ENCODE assay signal across 8 cellular contexts in the genomic region with DNA sequence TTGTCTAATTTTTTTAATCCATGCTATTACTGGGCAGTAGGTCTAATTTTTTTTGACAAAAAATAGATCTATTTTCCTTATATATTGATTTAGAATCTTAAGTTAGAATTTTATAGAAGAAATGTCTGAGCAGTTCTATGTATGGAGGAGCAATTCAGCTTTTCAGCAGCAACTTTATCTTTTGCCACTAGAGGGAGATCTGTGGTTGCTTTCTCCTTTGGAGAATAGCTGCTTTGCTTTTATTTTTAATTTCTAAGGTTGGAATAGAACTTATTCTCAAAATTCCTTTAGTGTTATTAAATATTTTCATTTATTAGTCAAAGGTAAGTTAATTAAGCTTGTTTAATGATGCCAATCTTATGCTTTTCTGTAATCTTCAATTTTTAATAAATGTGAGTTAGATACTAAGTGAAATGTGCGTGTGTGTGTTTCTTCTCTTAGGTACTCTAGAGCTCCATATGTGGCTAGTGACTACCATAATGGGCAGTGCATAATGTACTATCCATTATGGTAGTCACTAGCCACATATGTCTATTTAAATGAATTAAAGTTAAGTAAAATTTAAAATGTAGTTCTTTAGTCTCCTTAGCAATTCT. TPM values are rescaled to one million over a fixed set of nuclear protein-coding genes. Genes with fewer than 3 reads are reported as not detected.
DNase-seq lines count a peak whose midpoint lies in the region; ATAC-seq and TF ChIP-seq lines count a peak whose summit lies in the region.

No MANE protein-coding gene starts in this region.

- H3K4me1 ChIP-seq in mammary epithelial cell (ENCODE audit: insufficient read depth, low read length), result peaks cover 7% of the 10 kb centered on the region
- no peaks in the 10 kb centered on the region for H3K4me1 ChIP-seq in lower lobe of right lung
- H3K4me1 ChIP-seq in aorta (ENCODE audit: control insufficient read depth in 1 of 2, insufficient read depth in 2 of 2, low read length in 2 of 2), result no peaks in the 10 kb centered on the region

- H3K4me3 ChIP-seq in NB4 (ENCODE audit: low read depth, low read length) (no peak overlapping the region), mammary epithelial cell (replicated peaks in 1 of 3; ENCODE audit: insufficient read depth in 1 of 3, low read depth in 2 of 3, low read length in 3 of 3) (no peak overlapping the region), lower lobe of right lung (no peak overlapping the region), aorta (ENCODE audit: low read length in 2 of 2) (no peak overlapping the region)

- H3K27ac ChIP-seq in mammary epithelial cell (ENCODE audit: insufficient read depth, low read depth, low read length) (no peak overlapping the region), lower lobe of right lung (no peak overlapping the region), aorta (ENCODE audit: low read depth in 1 of 2, low read length in 2 of 2) (no peak overlapping the region)

- dilution Hi-C loops in mammary epithelial cell (cut with HindIII; ENCODE audit: low sequenced_read_pairs), result no loop called here

- ATAC-seq in GM21526 (IDR thresholded peaks at IDR 0.05; ENCODE audit: low FRiP score, unreplicated experiment) (peak; percentile 72), lower lobe of right lung (peak in 1 of 2 donors; percentile 58), aorta (ENCODE audit: low FRiP score) (no peak)

- DNase-seq in NCI-H2227 (lab: John Stamatoyannopoulos, UW; ENCODE audit: unreplicated experiment) (peak; percentile 47), NCI-H2227 treated with DMSO at 0.1 percent for 48 hours (lab: John Stamatoyannopoulos, UW) (no peak), NB4 (ENCODE audit: low read depth) (peak; percentile 13), mammary epithelial cell (peak; percentile 22), lower lobe of right lung (no peak), aorta (no peak), NCI-H146 (lab: John Stamatoyannopoulos, UW) (no peak)

- CTCF ChIA-PET in mammary epithelial cell (lab: Charles Lee; ENCODE audit: low non-redundant PET), result interaction anchor here (0.7 to 1.0 kb wide), 4 partner anchors 351 to 1150 kb away, joined by 3 to 5 read pairs (median 4); no protein-coding TSS in a partner anchor

- intact Hi-C loops in mammary epithelial cell (cut with micrococcal nuclease) (loop anchor here (1.0 to 2.0 kb wide), 3 partner anchors 76 to 995 kb away; no protein-coding TSS in a partner anchor), lower lobe of right lung (cut with DNase I) (no loop called here), aorta (cut with DNase I) (loop anchor here in 1 of 2 donors (5.0 kb wide), 2 partner anchors 77 to 147 kb away; no protein-coding TSS in a partner anchor)

- no peaks in the 10 kb centered on the region for H4K20me1 ChIP-seq in mammary epithelial cell (ENCODE audit: insufficient read depth, low read length)

- no peak overlapping the region for H2AFZ ChIP-seq in mammary epithelial cell (ENCODE audit: low read depth, low read length)

- H3K9me3 ChIP-seq in mammary epithelial cell (replicated peaks; ENCODE audit: insufficient read depth, low read length) (no peaks in the 10 kb centered on the region), lower lobe of right lung (no peaks in the 10 kb centered on the region), aorta (ENCODE audit: control insufficient read depth, low read length) (no peaks in the 10 kb centered on the region)

- no peak overlapping the region for H3K9ac ChIP-seq in mammary epithelial cell (ENCODE audit: insufficient read depth, low read length)

- TF ChIP-seq POLR2A in NB4 (IDR thresholded peaks at IDR 0.05; ENCODE audit: extremely low read depth, insufficient read length), result no peak

- in situ Hi-C loops in mammary epithelial cell (cut with MboI; ENCODE audit: low sequenced_read_pairs in 2 of 2), result no loop called here

- H3K36me3 ChIP-seq in mammary epithelial cell (ENCODE audit: insufficient read depth, low read length), result peaks cover 6% of the 10 kb centered on the region
- H3K36me3 ChIP-seq in lower lobe of right lung, result peaks cover 10% of the 10 kb centered on the region
- H3K36me3 ChIP-seq in aorta (ENCODE audit: control insufficient read depth in 1 of 2, insufficient read depth in 2 of 2, low read length in 1 of 2), result peaks cover 0 to 2% of the 10 kb centered on the region in 2 donors

- no peak overlapping the region for H3K4me2 ChIP-seq in mammary epithelial cell (ENCODE audit: insufficient read depth, low read depth, low read length)

- TF ChIP-seq CTCF in NB4 (IDR thresholded peaks at IDR 0.05; ENCODE audit: low read depth, low read length) (peak; percentile 46), mammary epithelial cell (conservative IDR thresholded peaks at IDR 0.05 in 1 of 2, IDR thresholded peaks at IDR 0.05 in 1 of 2; ENCODE audit: extremely low read depth in 1 of 2, insufficient read depth in 1 of 2, low read depth in 1 of 2, low read length in 2 of 2) (peak; percentile 79 to 93), lower lobe of right lung (IDR thresholded peaks at IDR 0.05) (peak; percentile 62)

- no peaks in the 10 kb centered on the region for H3K27me3 ChIP-seq in mammary epithelial cell (ENCODE audit: insufficient read depth, low read length)
- no peaks in the 10 kb centered on the region for H3K27me3 ChIP-seq in lower lobe of right lung (ENCODE audit: low read depth)
- no peaks in the 10 kb centered on the region for H3K27me3 ChIP-seq in aorta (ENCODE audit: control insufficient read depth in 1 of 2, insufficient read depth in 2 of 2, low read length in 1 of 2)

- 96% methylated on average over 1 of the region's 1 CpG for WGBS in mammary epithelial cell (ENCODE audit: low coverage, missing lambda C conversion rate)
- WGBS in aorta, 2 donors, result 95 to 97% methylated on average over 1 of the region's 1 CpG

- no TSS peak for BruUV-seq in mammary epithelial cell (replicated peaks; lab: Mats Ljungman, UMichigan)

- no peaks in the 10 kb centered on the region for H3K79me2 ChIP-seq in mammary epithelial cell (ENCODE audit: insufficient read depth, low read length)

RNA-seq across cellular contexts. Expression of gene FAM199X, which starts 29.3 kb away (rescaled TPM):
- total RNA-seq in mammary epithelial cell (10 to 100 TPM; 32.7 to 59.7 TPM), lower lobe of right lung (16.6 TPM), aorta (10 to 100 TPM; 18.4 to 19.2 TPM)
- polyA plus RNA-seq in mammary epithelial cell (6.0 TPM), aorta (10 to 100 TPM in 1 of 2 donors, 1 to 10 TPM in 1; 9.3 to 10.0 TPM)
- 11.9 TPM for polyA minus RNA-seq in mammary epithelial cell

RNA-seq across cellular contexts. Expression of gene SLC25A53, which starts 38.8 kb away (rescaled TPM):
- total RNA-seq in mammary epithelial cell (1 to 10 TPM; 4.0 to 4.8 TPM), lower lobe of right lung (13.4 TPM), aorta (10 to 100 TPM in 1 of 2 donors, 1 to 10 TPM in 1; 8.2 to 15.9 TPM)
- polyA plus RNA-seq in mammary epithelial cell (2.4 TPM), aorta (10 to 100 TPM in 1 of 2 donors, 1 to 10 TPM in 1; 6.5 to 12.4 TPM)
- polyA minus RNA-seq in mammary epithelial cell, result not detected

RNA-seq across cellular contexts. Expression of gene ESX1, which starts 59.1 kb away (rescaled TPM):
- total RNA-seq in mammary epithelial cell (under 1 TPM in 1 of 2 donors, not detected in 1; under 0.01 TPM), lower lobe of right lung (not detected), aorta (not detected)
- polyA plus RNA-seq in mammary epithelial cell (not detected), aorta (not detected)
- polyA minus RNA-seq in mammary epithelial cell, result not detected

Comparison
In these comparisons a context has a peak if more than half of its experiments do, and no peak if none do; other contexts are left out.
1. DNase-seq: peak in NCI-H2227 (single experiment), NB4 (single experiment) and mammary epithelial cell (single experiment); none in NCI-H2227 treated with DMSO at 0.1 percent for 48 hours (single experiment), lower lobe of right lung (single experiment), aorta (0 of 2) and NCI-H146 (single experiment).
2. Peak in every context shown above with its lines, with median percentiles within 50 percentile points of each other: CTCF ChIP-seq.